ENCODE assay signal across 14 cellular contexts in genomic region chr1:181133969-181134418, GRCh38. TPM values are rescaled to one million over a fixed set of nuclear protein-coding genes. Genes with fewer than 3 reads are reported as not detected.
DNase-seq lines count a peak whose midpoint lies in the region; ATAC-seq and TF ChIP-seq lines count a peak whose summit lies in the region.
"Had no signal": no experiment of that assay in that cellular context is flagged by ENCODE, and none has a peak within 500 bp of the region (broad histone marks: within the 10 kb centered on the region; RNA-seq: fewer than 3 reads in every experiment).

No MANE protein-coding gene starts in this region.

- intact Hi-C loops in PC-3 (cut with micrococcal nuclease) (no loop called here), sigmoid colon (cut with DNase I) (no loop called here), adrenal gland (cut with DNase I) (no loop called here)

- H3F3A ChIP-seq in PC-3 (ENCODE audit: low read length, unreplicated experiment): no peaks in the 10 kb centered on the region

- no peak for DNase-seq in activated CD8-positive, alpha-beta memory T cell treated with anti-CD3 and anti-CD28 coated beads, Interleukin-2, amount 10 ng/mL, durations not matched to agents 7 days and 5 days
- DNase-seq in activated CD8-positive, alpha-beta memory T cell treated with anti-CD3 and anti-CD28 coated beads, Interleukin-2, amount 50 U/mL, for 48 hours: no peak
- DNase-seq in PC-3 (no peak), endodermal cell (no peak), sigmoid colon (no peak), adrenal gland (no peak)
- DNase-seq in stimulated activated effector memory CD8-positive, alpha-beta T cell treated with anti-CD3 and anti-CD28 coated beads, Interleukin-12 subunit alpha, Interleukin-12 subunit beta, amount 100 ng/mL, for 72 hours (ENCODE audit: low spot score in 2 of 2): no peak
- DNase-seq: NCI-H1105; NCI-H226; stimulated activated CD4-positive, alpha-beta T cell treated with anti-CD3 and anti-CD28 coated beads, Interleukin-12 subunit alpha, Interleukin-12 subunit beta, amount 100 ng/mL, for 4 hours; thyroid gland had no signal

- H3K9me2 ChIP-seq in PC-3 (replicated peaks; ENCODE audit: low read length): no peaks in the 10 kb centered on the region

- H3K9me3 Mint-ChIP-seq in activated CD8-positive, alpha-beta memory T cell treated with anti-CD3 and anti-CD28 coated beads, Interleukin-2, amount 10 ng/mL, durations not matched to agents 7 days and 5 days (ENCODE audit: low read depth): no peaks in the 10 kb centered on the region
- no peaks in the 10 kb centered on the region for H3K9me3 Mint-ChIP-seq in endodermal cell
- H3K9me3 Mint-ChIP-seq in stimulated activated effector memory CD8-positive, alpha-beta T cell treated with anti-CD3 and anti-CD28 coated beads, Interleukin-12 subunit alpha, Interleukin-12 subunit beta, amount 100 ng/mL, for 72 hours: no peaks in the 10 kb centered on the region

- H3K27me3 ChIP-seq in PC-3 (ENCODE audit: low read length): no peaks in the 10 kb centered on the region
- H3K27me3 ChIP-seq in endodermal cell (ENCODE audit: control insufficient read depth, insufficient read depth, low read length, poor library complexity, severe bottlenecking): peaks cover 9% of the 10 kb centered on the region
- H3K27me3 ChIP-seq in sigmoid colon: no peaks in the 10 kb centered on the region
- no peaks in the 10 kb centered on the region for H3K27me3 ChIP-seq in adrenal gland
- H3K27me3 ChIP-seq: esophagus muscularis mucosa, thyroid gland had no signal

- POLR2A ChIA-PET in PC-3 (lab: Charles Lee; ENCODE audit: unreplicated experiment): no interaction called here

- peak overlapping the region; percentile 8; the same call in 1 of the 2 replicates for H3K9ac ChIP-seq in PC-3 (ENCODE audit: low read length)
- no peak overlapping the region for H3K9ac ChIP-seq in endodermal cell (ENCODE audit: extremely low read depth, low read length, poor library complexity, severe bottlenecking)

- H3K36me3 Mint-ChIP-seq in activated CD8-positive, alpha-beta memory T cell treated with anti-CD3 and anti-CD28 coated beads, Interleukin-2, amount 10 ng/mL, durations not matched to agents 7 days and 5 days: no peaks in the 10 kb centered on the region
- H3K36me3 Mint-ChIP-seq in endodermal cell (ENCODE audit: low read depth): no peaks in the 10 kb centered on the region
- H3K36me3 Mint-ChIP-seq in stimulated activated effector memory CD8-positive, alpha-beta T cell treated with anti-CD3 and anti-CD28 coated beads, Interleukin-12 subunit alpha, Interleukin-12 subunit beta, amount 100 ng/mL, for 72 hours: peaks cover 13% of the 10 kb centered on the region

- no TSS peak for BruUV-seq in PC-3 (replicated peaks; lab: Mats Ljungman, UMichigan)

- H3K27ac ChIP-seq in PC-3 (ENCODE audit: low read length) (peak overlapping the region; percentile 11; the same call in 1 of the 2 replicates), endodermal cell (ENCODE audit: low read depth, low read length) (peak overlapping the region; percentile 27), sigmoid colon (no peak overlapping the region), adrenal gland (no peak overlapping the region)

- H3K36me3 ChIP-seq in PC-3 (ENCODE audit: low read depth, low read length): no peaks in the 10 kb centered on the region
- H3K36me3 ChIP-seq in endodermal cell (ENCODE audit: control insufficient read depth, insufficient read depth, low read length): no peaks in the 10 kb centered on the region
- H3K36me3 ChIP-seq in sigmoid colon: no peaks in the 10 kb centered on the region
- no peaks in the 10 kb centered on the region for H3K36me3 ChIP-seq in adrenal gland (replicated peaks in 1 of 2)
- H3K36me3 ChIP-seq: esophagus muscularis mucosa, neutrophil, thyroid gland had no signal

- peaks cover 68% of the 10 kb centered on the region for H3K4me1 Mint-ChIP-seq in activated CD8-positive, alpha-beta memory T cell treated with anti-CD3 and anti-CD28 coated beads, Interleukin-2, amount 10 ng/mL, durations not matched to agents 7 days and 5 days
- H3K4me1 Mint-ChIP-seq in endodermal cell: peaks cover 43% of the 10 kb centered on the region
- H3K4me1 Mint-ChIP-seq in stimulated activated effector memory CD8-positive, alpha-beta T cell treated with anti-CD3 and anti-CD28 coated beads, Interleukin-12 subunit alpha, Interleukin-12 subunit beta, amount 100 ng/mL, for 72 hours: peaks cover 84% of the 10 kb centered on the region

- H3K4me3 ChIP-seq in PC-3 (ENCODE audit: low read length) (no peak overlapping the region), endodermal cell (ENCODE audit: low read length) (no peak overlapping the region), sigmoid colon (no peak overlapping the region), adrenal gland (no peak overlapping the region)
- H3K4me3 ChIP-seq: esophagus muscularis mucosa, thyroid gland had no signal

- no peak for TF ChIP-seq EP300 in sigmoid colon (IDR thresholded peaks at IDR 0.05)

- H3K4me1 ChIP-seq in PC-3 (ENCODE audit: insufficient read depth, low read length) (peaks cover 33% of the 10 kb centered on the region), endodermal cell (ENCODE audit: control insufficient read depth, insufficient read depth, low read length) (peaks cover 16% of the 10 kb centered on the region), sigmoid colon (peaks cover 0 to 26% (median 16%) of the 10 kb centered on the region in 4 donors), adrenal gland (replicated peaks in 1 of 2) (peaks cover 12 to 31% of the 10 kb centered on the region in 2 donors)

- no peaks in the 10 kb centered on the region for H3K9me3 ChIP-seq in PC-3 (ENCODE audit: low read length)
- no peaks in the 10 kb centered on the region for H3K9me3 ChIP-seq in endodermal cell (ENCODE audit: control insufficient read depth, low read length)
- no peaks in the 10 kb centered on the region for H3K9me3 ChIP-seq in sigmoid colon
- no peaks in the 10 kb centered on the region for H3K9me3 ChIP-seq in adrenal gland (replicated peaks in 1 of 3)
- H3K9me3 ChIP-seq: esophagus muscularis mucosa, neutrophil, thyroid gland had no signal

- TF ChIP-seq POLR2A in sigmoid colon (IDR thresholded peaks at IDR 0.05) (no peak), adrenal gland (IDR thresholded peaks at IDR 0.05) (no peak)

- CTCF ChIA-PET in activated CD8-positive, alpha-beta memory T cell treated with anti-CD3 and anti-CD28 coated beads, Interleukin-2, amount 10 ng/mL, durations not matched to agents 7 days and 5 days (lab: Charles Lee): interaction anchor here (0.9 to 15.0 kb wide), 11 partner anchors 7 to 100 kb away, joined by 3 to 210 read pairs (median 3); partner anchors contain the start of gene MR1
- CTCF ChIA-PET in PC-3 (lab: Charles Lee): no interaction called here

- no peaks in the 10 kb centered on the region for H3K79me2 ChIP-seq in PC-3 (ENCODE audit: low read length)

- H3K4me2 ChIP-seq in PC-3 (ENCODE audit: low read length): no peak overlapping the region

- no peaks in the 10 kb centered on the region for H3K27me3 Mint-ChIP-seq in activated CD8-positive, alpha-beta memory T cell treated with anti-CD3 and anti-CD28 coated beads, Interleukin-2, amount 10 ng/mL, durations not matched to agents 7 days and 5 days
- H3K27me3 Mint-ChIP-seq in endodermal cell (ENCODE audit: insufficient read depth): peaks cover 29% of the 10 kb centered on the region

- ATAC-seq in activated CD8-positive, alpha-beta memory T cell treated with anti-CD3 and anti-CD28 coated beads, Interleukin-2, amount 10 ng/mL, durations not matched to agents 7 days and 5 days: no peak
- ATAC-seq in PC-3 (no peak), GM19328 (IDR thresholded peaks at IDR 0.05; ENCODE audit: unreplicated experiment) (no peak)
- ATAC-seq in stimulated activated effector memory CD8-positive, alpha-beta T cell treated with anti-CD3 and anti-CD28 coated beads, Interleukin-12 subunit alpha, Interleukin-12 subunit beta, amount 100 ng/mL, for 72 hours: no peak

- H3K27ac Mint-ChIP-seq in activated CD8-positive, alpha-beta memory T cell treated with anti-CD3 and anti-CD28 coated beads, Interleukin-2, amount 10 ng/mL, durations not matched to agents 7 days and 5 days: peak overlapping the region; percentile 90
- H3K27ac Mint-ChIP-seq in endodermal cell: no peak overlapping the region
- peak overlapping the region; percentile 99 for H3K27ac Mint-ChIP-seq in stimulated activated effector memory CD8-positive, alpha-beta T cell treated with anti-CD3 and anti-CD28 coated beads, Interleukin-12 subunit alpha, Interleukin-12 subunit beta, amount 100 ng/mL, for 72 hours

- 94 to 100% methylated on average over 3 to 12 of the region's 12 CpGs for WGBS in endodermal cell (ENCODE audit: insufficient coverage in 1 of 2, insufficient read length in 1 of 2), 2 experiments
- 85 to 87% methylated on average over 12 of the region's 12 CpGs for WGBS in sigmoid colon, 2 donors
- 83 to 95% (median 92%) methylated on average over 12 of the region's 12 CpGs for WGBS in adrenal gland, 4 donors

- H4K20me1 ChIP-seq in PC-3 (ENCODE audit: low read length): no peaks in the 10 kb centered on the region

- TF ChIP-seq CTCF in PC-3 (conservative IDR thresholded peaks at IDR 0.05; ENCODE audit: low read depth, low read length): no peak
- TF ChIP-seq CTCF in endodermal cell (conservative IDR thresholded peaks at IDR 0.05): no peak
- TF ChIP-seq CTCF in sigmoid colon (IDR thresholded peaks at IDR 0.05): no peak
- TF ChIP-seq CTCF in adrenal gland (IDR thresholded peaks at IDR 0.05): no peak

- H2AFZ ChIP-seq in PC-3 (ENCODE audit: low read length): no peak overlapping the region

- no peak overlapping the region for H3K4me3 Mint-ChIP-seq in activated CD8-positive, alpha-beta memory T cell treated with anti-CD3 and anti-CD28 coated beads, Interleukin-2, amount 10 ng/mL, durations not matched to agents 7 days and 5 days
- H3K4me3 Mint-ChIP-seq in endodermal cell: no peak overlapping the region
- peak overlapping the region; percentile 82 for H3K4me3 Mint-ChIP-seq in stimulated activated effector memory CD8-positive, alpha-beta T cell treated with anti-CD3 and anti-CD28 coated beads, Interleukin-12 subunit alpha, Interleukin-12 subunit beta, amount 100 ng/mL, for 72 hours

RNA-seq across cellular contexts. Expression of gene IER5, which starts 45.5 kb away (rescaled TPM):
- 10 to 100 TPM; 50.4 to 67.0 TPM for total RNA-seq in activated CD8-positive, alpha-beta memory T cell treated with anti-CD3 and anti-CD28 coated beads, Interleukin-2, amount 10 ng/mL, durations not matched to agents 7 days and 5 days
- 100 and 126 TPM in 2 replicates for total RNA-seq in PC-3 (2014; rRNA removed)
- 10 to 100 TPM; 13.2 to 21.2 TPM for total RNA-seq in endodermal cell
- 16.8 TPM for polyA plus RNA-seq in endodermal cell (2013, experiment 1 of 2)
- polyA plus RNA-seq in endodermal cell (2013, experiment 2 of 2): 18.5 TPM
- 10 to 100 TPM in 1 of 4 donors, 1 to 10 TPM in 3; 7.7 to 11.5 (median 8.5) TPM for total RNA-seq in sigmoid colon
- polyA plus RNA-seq in sigmoid colon: 10 to 100 TPM in 2 of 3 donors, 1 to 10 TPM in 1; 9.6 to 11.7 (median 10.9) TPM
- total RNA-seq in adrenal gland: 10 to 100 TPM in 5 of 8 donors, 1 to 10 TPM in 3; 6.0 to 19.2 (median 10.9) TPM
- 1 to 10 TPM; 2.0 to 8.1 (median 7.5) TPM for polyA plus RNA-seq in adrenal gland

Comparison
In these comparisons a context has a peak if more than half of its experiments do, and no peak if none do; other contexts are left out.
1. H3K27ac ChIP-seq: peak in PC-3 (single experiment) and endodermal cell (single experiment); none in sigmoid colon (0 of 4) and adrenal gland (0 of 5).